19 cellular contexts compared by ENCODE assay signal in the genomic region with DNA sequence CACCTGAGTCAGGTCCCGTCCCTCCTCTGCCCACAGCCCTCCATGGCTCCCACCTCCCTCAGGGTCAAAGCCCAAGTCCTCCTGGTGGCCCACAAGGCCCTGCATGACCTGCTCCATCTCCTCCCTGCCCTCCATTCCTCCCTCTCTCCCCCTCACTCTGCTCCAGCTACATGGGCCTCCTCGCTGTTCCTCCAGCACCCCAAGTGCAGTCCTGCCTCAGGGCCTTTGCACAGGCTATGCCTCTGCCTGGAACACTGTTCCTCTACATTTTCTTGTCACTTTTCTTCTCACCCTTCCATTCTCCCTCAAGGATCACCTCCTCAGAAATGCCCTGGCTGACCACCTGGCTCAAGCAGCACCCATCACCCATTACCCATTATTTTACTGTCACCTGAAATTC. TPM values are rescaled to one million over a fixed set of nuclear protein-coding genes. Genes with fewer than 3 reads are reported as not detected.
DNase-seq lines count a peak whose midpoint lies in the region; ATAC-seq, FAIRE-seq and TF ChIP-seq lines count a peak whose summit lies in the region.
"Had no signal": no experiment of that assay in that cellular context is flagged by ENCODE, and none has a peak within 500 bp of the region (broad histone marks: within the 10 kb centered on the region; RNA-seq: fewer than 3 reads in every experiment).

No MANE protein-coding gene starts in this region.

- H2AFZ ChIP-seq in HepG2 (ENCODE audit: low read length): no peak overlapping the region
- H2AFZ ChIP-seq in neuronal stem cell (ENCODE audit: low read length): no peak overlapping the region

- ATAC-seq in HepG2 (no peak), right lobe of liver (no peak)

- TF ChIP-seq CTCF in HepG2 (CRISPR knock-in tag; IDR thresholded peaks at IDR 0.05) (no peak), right lobe of liver (IDR thresholded peaks at IDR 0.05) (no peak)

- WGBS in HepG2 (ENCODE audit: low lambda C conversion rate): 98% methylated on average over 2 of the region's 2 CpGs
- 68% methylated on average over 2 of the region's 2 CpGs for WGBS in right lobe of liver (ENCODE audit: insufficient coverage, low coverage, low lambda C conversion rate, missing lambda C conversion rate)
- no CpG with 5 or more reads among the region's 2 CpGs for WGBS in neuronal stem cell (ENCODE audit: extremely low coverage in 2 of 2, insufficient read length in 2 of 2, insufficient replicate concordance in 1 of 2), 2 donors

- H3K23ac ChIP-seq in neuronal stem cell (ENCODE audit: low read depth, low read length, poor library complexity): no peak overlapping the region

- no peaks in the 10 kb centered on the region for H3K9me3 Mint-ChIP-seq in activated T-helper 1 cell treated with anti-CD3 and anti-CD28 coated beads, Interleukin-12 subunit alpha, Interleukin-12 subunit beta, Interleukin-2, Interleukin-4 antibody, amounts not matched to agents 30 ng/mL and 10 ng/mL and 1 ng/mL, durations not matched to agents 14 hours and 24 hours and 36 hours
- H3K9me3 Mint-ChIP-seq: H9 had no signal

- peak overlapping the region; percentile 25 for H2BK12ac ChIP-seq in neuronal stem cell (ENCODE audit: low read length)

- H3K36me3 ChIP-seq in HepG2 (replicated peaks in 1 of 2; ENCODE audit: control insufficient read depth in 1 of 2, insufficient read depth in 2 of 2, low read length in 2 of 2): no peaks in the 10 kb centered on the region
- H3K36me3 ChIP-seq in right lobe of liver: no peaks in the 10 kb centered on the region
- H3K36me3 ChIP-seq in neuronal stem cell (replicated peaks in 1 of 2; ENCODE audit: control insufficient read depth in 2 of 2, insufficient read depth in 2 of 2, low read length in 2 of 2): peaks cover 6 to 7% of the 10 kb centered on the region in 2 donors
- H3K36me3 ChIP-seq: BLaER1 treated with 17β-estradiol and CSF1 and Interleukin-3, amounts not matched to agents 10 nM and 100 nM had no signal

- intact Hi-C loops in HepG2 (cut with micrococcal nuclease; ENCODE audit: unreplicated experiment): no loop called here
- intact Hi-C loops in right lobe of liver (cut with DNase I): no loop called here
- intact Hi-C loops in activated T-helper 1 cell treated with anti-CD3 and anti-CD28 coated beads, Interleukin-12 subunit alpha, Interleukin-12 subunit beta, Interleukin-2, Interleukin-4 antibody, amounts not matched to agents 30 ng/mL and 10 ng/mL and 1 ng/mL, durations not matched to agents 14 hours and 24 hours and 36 hours (cut with micrococcal nuclease): no loop called here

- in situ Hi-C loops in HepG2 (cut with HindIII; ENCODE audit: extremely low pct_ligation_motif_present, low pct_unique_long_range_greater_than_20kb): no loop called here

- H3K27ac ChIP-seq in HepG2 (ENCODE audit: extremely low read length, insufficient read depth, low read length) (no peak overlapping the region), right lobe of liver (no peak overlapping the region), neuronal stem cell (replicated peaks; ENCODE audit: low read length) (no peak overlapping the region)
- H3K27ac ChIP-seq: BLaER1 treated with 17β-estradiol and CSF1 and Interleukin-3, amounts not matched to agents 10 nM and 100 nM had no signal

- CTCF ChIA-PET in HepG2 (lab: Yijun Ruan, JAX; ENCODE audit: low intra/inter-chr PET ratio, low total read pairs): no interaction called here

- BruUV-seq in HepG2 (replicated peaks; lab: Mats Ljungman, UMichigan): no TSS peak

- no peak overlapping the region for H4K91ac ChIP-seq in neuronal stem cell (ENCODE audit: low read depth, low read length, poor library complexity)

- H4K20me1 ChIP-seq in HepG2 (ENCODE audit: insufficient read depth, low read length): peaks cover 11% of the 10 kb centered on the region; the same call in 1 of the 2 replicates

- H3K27me3 ChIP-seq in HepG2 (ENCODE audit: control insufficient read depth in 1 of 2, insufficient read depth in 2 of 2, low read length in 2 of 2) (no peaks in the 10 kb centered on the region), right lobe of liver (no peaks in the 10 kb centered on the region), neuronal stem cell (ENCODE audit: control insufficient read depth in 3 of 3, insufficient read depth in 3 of 3, low read depth in 1 of 3, low read length in 3 of 3) (no peaks in the 10 kb centered on the region)

- no peak overlapping the region for H3K4me3 Mint-ChIP-seq in activated T-helper 1 cell treated with anti-CD3 and anti-CD28 coated beads, Interleukin-12 subunit alpha, Interleukin-12 subunit beta, Interleukin-2, Interleukin-4 antibody, amounts not matched to agents 30 ng/mL and 10 ng/mL and 1 ng/mL, durations not matched to agents 14 hours and 24 hours and 36 hours
- H3K4me3 Mint-ChIP-seq: B cell; CD4-positive, CD25-positive, alpha-beta regulatory T cell; H9 had no signal

- H3K4me1 ChIP-seq in HepG2 (ENCODE audit: insufficient read depth, low read length): peaks cover 21% of the 10 kb centered on the region
- no peaks in the 10 kb centered on the region for H3K4me1 ChIP-seq in right lobe of liver
- peaks cover 7 to 13% of the 10 kb centered on the region in 2 donors for H3K4me1 ChIP-seq in neuronal stem cell (ENCODE audit: control insufficient read depth in 2 of 2, insufficient read depth in 1 of 2, low read depth in 1 of 2, low read length in 2 of 2)
- H3K4me1 ChIP-seq: BLaER1 treated with 17β-estradiol and CSF1 and Interleukin-3, amounts not matched to agents 10 nM and 100 nM; Caco-2 had no signal

- TF ChIP-seq RAD21 in HepG2 (CRISPR knock-in tag; IDR thresholded peaks at IDR 0.05): no peak

- no peak overlapping the region for H2BK15ac ChIP-seq in neuronal stem cell (ENCODE audit: low read length)

- H3K9ac ChIP-seq in HepG2 (ENCODE audit: insufficient read depth, low read depth, low read length) (no peak overlapping the region), neuronal stem cell (ENCODE audit: low read depth, low read length, poor library complexity) (no peak overlapping the region)
- H3K9ac ChIP-seq: BLaER1 treated with 17β-estradiol and CSF1 and Interleukin-3, amounts not matched to agents 10 nM and 100 nM had no signal

- H3K14ac ChIP-seq in neuronal stem cell (ENCODE audit: low read length): peak overlapping the region; percentile 41

- TF ChIP-seq EP300 in HepG2 (IDR thresholded peaks at IDR 0.05; ENCODE audit: low read depth in 2 of 2, low read length in 2 of 2) (no peak), HepG2 (CRISPR knock-in tag; IDR thresholded peaks at IDR 0.05; ENCODE audit: borderline replicate concordance) (no peak)

- DNase-seq in HepG2 (ENCODE audit: low spot score): no peak
- DNase-seq in right lobe of liver: no peak
- DNase-seq in activated T-helper 1 cell treated with anti-CD3 and anti-CD28 coated beads, Interleukin-12 subunit alpha, Interleukin-12 subunit beta, Interleukin-2, Interleukin-4 antibody, amounts not matched to agents 30 ng/mL and 10 ng/mL and 1 ng/mL, durations not matched to agents 14 hours and 24 hours and 36 hours (ENCODE audit: low spot score): no peak
- DNase-seq in neuronal stem cell (ENCODE audit: low spot score): no peak
- DNase-seq in activated CD4-positive, CD25-positive, alpha-beta regulatory T cell treated with anti-CD3 and anti-CD28 coated beads, Interleukin-2, amount 50 U/mL, for 72 hours: no peak
- no peak for DNase-seq in GM19238 (ENCODE audit: insufficient read length, low spot score)
- DNase-seq in islet precursor cell: no peak
- DNase-seq: Caco-2; CD4-positive, CD25-positive, alpha-beta regulatory T cell; DMS153; DMS79; GDM1; GOT3; H9; KBM-7 had no signal

- H3K36me3 Mint-ChIP-seq in activated T-helper 1 cell treated with anti-CD3 and anti-CD28 coated beads, Interleukin-12 subunit alpha, Interleukin-12 subunit beta, Interleukin-2, Interleukin-4 antibody, amounts not matched to agents 30 ng/mL and 10 ng/mL and 1 ng/mL, durations not matched to agents 14 hours and 24 hours and 36 hours (ENCODE audit: low read depth): no peaks in the 10 kb centered on the region
- H3K36me3 Mint-ChIP-seq: CD4-positive, CD25-positive, alpha-beta regulatory T cell had no signal

- no peak overlapping the region for H4K8ac ChIP-seq in neuronal stem cell (ENCODE audit: low read depth, low read length)

- no peak overlapping the region for H3K4ac ChIP-seq in neuronal stem cell (ENCODE audit: low read length)

- H3K27ac Mint-ChIP-seq in activated T-helper 1 cell treated with anti-CD3 and anti-CD28 coated beads, Interleukin-12 subunit alpha, Interleukin-12 subunit beta, Interleukin-2, Interleukin-4 antibody, amounts not matched to agents 30 ng/mL and 10 ng/mL and 1 ng/mL, durations not matched to agents 14 hours and 24 hours and 36 hours: peak overlapping the region; percentile 50
- H3K27ac Mint-ChIP-seq: CD4-positive, CD25-positive, alpha-beta regulatory T cell had no signal

- TF ChIP-seq POLR2A in HepG2 (IDR thresholded peaks at IDR 0.05; ENCODE audit: insufficient read depth in 1 of 2, low read depth in 2 of 2, low read length in 2 of 2) (no peak), right lobe of liver (IDR thresholded peaks at IDR 0.05) (no peak)

- no peak overlapping the region for H2BK120ac ChIP-seq in neuronal stem cell (ENCODE audit: low read depth, low read length)

- FAIRE-seq in HepG2 (lab: Jason Lieb, UNC): no peak
- FAIRE-seq: GM12892, GM18507 had no signal

- no peak overlapping the region for H3K4me3 ChIP-seq in HepG2 (replicated peaks in 1 of 3; ENCODE audit: insufficient read depth in 1 of 3, low read depth in 2 of 3, low read length in 3 of 3)
- no peak overlapping the region for H3K4me3 ChIP-seq in right lobe of liver
- no peak overlapping the region for H3K4me3 ChIP-seq in neuronal stem cell (ENCODE audit: low read length in 2 of 2)
- H3K4me3 ChIP-seq: BLaER1 treated with 17β-estradiol and CSF1 and Interleukin-3, amounts not matched to agents 10 nM and 100 nM had no signal

- no peak overlapping the region for H3K4me2 ChIP-seq in HepG2 (ENCODE audit: low read depth, low read length)
- H3K4me2 ChIP-seq in neuronal stem cell (ENCODE audit: insufficient read depth, low read length, poor library complexity, severe bottlenecking): no peak overlapping the region
- H3K4me2 ChIP-seq: BLaER1 treated with 17β-estradiol and CSF1 and Interleukin-3, amounts not matched to agents 10 nM and 100 nM had no signal

- H3K4me1 Mint-ChIP-seq in activated T-helper 1 cell treated with anti-CD3 and anti-CD28 coated beads, Interleukin-12 subunit alpha, Interleukin-12 subunit beta, Interleukin-2, Interleukin-4 antibody, amounts not matched to agents 30 ng/mL and 10 ng/mL and 1 ng/mL, durations not matched to agents 14 hours and 24 hours and 36 hours (ENCODE audit: low read depth): no peaks in the 10 kb centered on the region

- POLR2A ChIA-PET in HepG2 (lab: Yijun Ruan, JAX): no interaction called here

- peaks cover 44% of the 10 kb centered on the region for H3K79me1 ChIP-seq in neuronal stem cell (ENCODE audit: low read depth, low read length)

- H3K18ac ChIP-seq in neuronal stem cell (ENCODE audit: low read length): peak overlapping the region; percentile 21

- no peak overlapping the region for H2BK5ac ChIP-seq in neuronal stem cell (ENCODE audit: low read length)

- H3K9me3 ChIP-seq in HepG2 (ENCODE audit: low read length): no peaks in the 10 kb centered on the region
- no peaks in the 10 kb centered on the region for H3K9me3 ChIP-seq in right lobe of liver
- no peaks in the 10 kb centered on the region for H3K9me3 ChIP-seq in neuronal stem cell (replicated peaks in 1 of 2; ENCODE audit: control insufficient read depth in 2 of 2, insufficient read depth in 1 of 2, low read depth in 1 of 2, low read length in 2 of 2)
- H3K9me3 ChIP-seq: BLaER1 treated with 17β-estradiol and CSF1 and Interleukin-3, amounts not matched to agents 10 nM and 100 nM; Caco-2 had no signal

- H3K27me3 Mint-ChIP-seq in activated T-helper 1 cell treated with anti-CD3 and anti-CD28 coated beads, Interleukin-12 subunit alpha, Interleukin-12 subunit beta, Interleukin-2, Interleukin-4 antibody, amounts not matched to agents 30 ng/mL and 10 ng/mL and 1 ng/mL, durations not matched to agents 14 hours and 24 hours and 36 hours (ENCODE audit: insufficient read depth): peaks cover 10% of the 10 kb centered on the region
- H3K27me3 Mint-ChIP-seq: B cell had no signal

- no peaks in the 10 kb centered on the region for H3K79me2 ChIP-seq in HepG2 (ENCODE audit: insufficient read depth, low read length)

- H2AK5ac ChIP-seq in neuronal stem cell (ENCODE audit: low read depth, low read length): no peak overlapping the region

RNA-seq across cellular contexts. Expression of gene PTPRS, which starts 41.5 kb away (rescaled TPM):
- total RNA-seq in HepG2 (2016; rRNA removed; fragmentation: Illumina TruSeq; extraction: Trizol): 21.3 and 32.7 TPM in 2 replicates
- 8.8 and 10.2 TPM in 2 replicates for total RNA-seq in HepG2 (2016; cell fraction: cytosol; rRNA removed; fragmentation: Illumina TruSeq; extraction: Trizol; ENCODE audit: low read depth)
- 17.7 and 32.1 TPM in 2 replicates for total RNA-seq in HepG2 (2016; cell fraction: insoluble cytoplasmic fraction; rRNA removed; fragmentation: Illumina TruSeq; extraction: Trizol)
- 21.8 and 23.0 TPM in 2 replicates for total RNA-seq in HepG2 (2016; cell fraction: membrane; rRNA removed; fragmentation: Illumina TruSeq; extraction: Trizol)
- total RNA-seq in HepG2 (2016; cell fraction: nucleus; rRNA removed; fragmentation: Illumina TruSeq; extraction: Trizol): 57.4 and 62.6 TPM in 2 replicates
- polyA plus RNA-seq in HepG2 (2011; rRNA removed): 43.9 and 63.5 TPM in 2 replicates
- polyA plus RNA-seq in HepG2 (2011; cell fraction: cytosol; rRNA removed): 36.8 and 40.6 TPM in 2 replicates
- polyA plus RNA-seq in HepG2 (2011; cell fraction: nucleus; rRNA removed): 194 and 221 TPM in 2 replicates
- 24.6 and 49.4 TPM in 2 replicates for polyA plus RNA-seq in HepG2 (2012)
- polyA plus RNA-seq in HepG2 (2016; cell fraction: cytosol; fragmentation: Illumina TruSeq; extraction: Trizol; ENCODE audit: low read depth): 4.6 and 4.7 TPM in 2 replicates
- polyA plus RNA-seq in HepG2 (2016; cell fraction: insoluble cytoplasmic fraction; fragmentation: Illumina TruSeq; extraction: Trizol; ENCODE audit: low read depth): 8.4 and 10.5 TPM in 2 replicates
- polyA plus RNA-seq in HepG2 (2016; cell fraction: membrane; fragmentation: Illumina TruSeq; extraction: Trizol; ENCODE audit: low read depth): 5.1 and 5.2 TPM in 2 replicates
- polyA plus RNA-seq in HepG2 (2016; cell fraction: nucleus; fragmentation: Illumina TruSeq; extraction: Trizol; ENCODE audit: insufficient read depth, low read depth): 68.7 and 77.5 TPM in 2 replicates
- polyA minus RNA-seq in HepG2 (2011; rRNA and poly(A)+ RNA removed; ENCODE audit: low replicate concordance): 65.7 and 175 TPM in 2 replicates
- 79.6 and 103 TPM in 2 replicates for polyA minus RNA-seq in HepG2 (2011; cell fraction: cytosol; rRNA and poly(A)+ RNA removed)
- polyA minus RNA-seq in HepG2 (2011; cell fraction: nucleus; rRNA and poly(A)+ RNA removed): 55.6 and 71.9 TPM in 2 replicates
- total RNA-seq in right lobe of liver: 10 to 100 TPM in 5 of 6 experiments, 1 to 10 TPM in 1; 6.1 to 39.9 (median 22.1) TPM
- total RNA-seq in activated T-helper 1 cell treated with anti-CD3 and anti-CD28 coated beads, Interleukin-12 subunit alpha, Interleukin-12 subunit beta, Interleukin-2, Interleukin-4 antibody, amounts not matched to agents 30 ng/mL and 10 ng/mL and 1 ng/mL, durations not matched to agents 14 hours and 24 hours and 36 hours: 0.21 TPM in 1 of 2 replicates, not detected in the other
- polyA plus RNA-seq in neuronal stem cell (2013, experiment 1 of 2): 162 TPM
- polyA plus RNA-seq in neuronal stem cell (2013, experiment 2 of 2): 172 TPM
